In genomic region chr21:46637952-46638746, GRCh38 we compare ENCODE assay signal across 8 cellular contexts. TPM values are rescaled to one million over a fixed set of nuclear protein-coding genes. Genes with fewer than 3 reads are reported as not detected.
DNase-seq lines count a peak whose midpoint lies in the region; ATAC-seq and TF ChIP-seq lines count a peak whose summit lies in the region.

No MANE protein-coding gene starts in this region.

- no peaks in the 10 kb centered on the region for H3K27me3 Mint-ChIP-seq in activated B cell treated with CpG ODN at 0.5 μM for 24 hours

- no peaks in the 10 kb centered on the region for H3K27me3 ChIP-seq in A673 (replicated peaks; ENCODE audit: insufficient read depth, low read depth, low read length, poor library complexity)

- H3K4me1 Mint-ChIP-seq in activated B cell treated with CpG ODN at 0.5 μM for 24 hours, result peaks cover 44% of the 10 kb centered on the region

- peaks cover 43% of the 10 kb centered on the region for H3K36me3 Mint-ChIP-seq in activated B cell treated with CpG ODN at 0.5 μM for 24 hours (ENCODE audit: low read depth)

- peak; percentile 51 to 60 for ATAC-seq in activated CD4-positive, CD25-positive, alpha-beta regulatory T cell treated with anti-CD3 and anti-CD28 coated beads, Interleukin-2, amount 50 U/mL, for 24 hours
- ATAC-seq in activated B cell treated with CpG ODN at 0.5 μM for 24 hours (ENCODE audit: low read depth) (no peak), HG02571 (IDR thresholded peaks at IDR 0.05; ENCODE audit: unreplicated experiment) (no peak), GM18870 (IDR thresholded peaks at IDR 0.05; ENCODE audit: unreplicated experiment) (no peak)
- ATAC-seq in stimulated activated naive CD8-positive, alpha-beta T cell treated with anti-CD3 and anti-CD28 coated beads, Interleukin-15, Interleukin-2, amounts not matched to agents 100 U/mL and 50 U/mL, for 24 hours, result peak; percentile 41

- POLR2A ChIA-PET in activated B cell treated with CpG ODN at 0.5 μM for 24 hours (lab: Charles Lee) (no interaction called here), A673 (lab: Charles Lee; ENCODE audit: low non-redundant PET) (no interaction called here)

- H3K36me3 ChIP-seq in A673 (ENCODE audit: insufficient read depth, low read length, poor library complexity, severe bottlenecking), result peaks cover 16% of the 10 kb centered on the region

- no TSS peak for BruUV-seq in A673 (replicated peaks; lab: Mats Ljungman, UMichigan)

- H3K4me3 ChIP-seq in fibroblast of pulmonary artery (replicated peaks; ENCODE audit: low read depth, low read length) (peak overlapping the region; percentile 18), A673 (ENCODE audit: low read depth, low read length, poor library complexity, severe bottlenecking) (no peak overlapping the region)

- CTCF ChIA-PET in activated B cell treated with CpG ODN at 0.5 μM for 24 hours (lab: Charles Lee), result no interaction called here
- CTCF ChIA-PET in A673 (lab: Charles Lee), result no interaction called here

- no peaks in the 10 kb centered on the region for H3K9me3 Mint-ChIP-seq in activated B cell treated with CpG ODN at 0.5 μM for 24 hours

- intact Hi-C loops in activated B cell treated with CpG ODN at 0.5 μM for 24 hours (cut with micrococcal nuclease), result no loop called here
- intact Hi-C loops in A673 (cut with micrococcal nuclease; ENCODE audit: unreplicated experiment), result no loop called here

- H3K9me3 ChIP-seq in A673 (ENCODE audit: low read depth, low read length, poor library complexity, severe bottlenecking), result no peaks in the 10 kb centered on the region

- no peak for DNase-seq in activated CD4-positive, CD25-positive, alpha-beta regulatory T cell treated with anti-CD3 and anti-CD28 coated beads, Interleukin-2, amount 50 U/mL, for 72 hours
- DNase-seq in activated B cell treated with CpG ODN at 0.5 μM for 24 hours (no peak), fibroblast of pulmonary artery (ENCODE audit: low read depth) (no peak), A673 (ENCODE audit: low spot score) (no peak)
- DNase-seq in stimulated activated naive CD8-positive, alpha-beta T cell treated with anti-CD3 and anti-CD28 coated beads, Interleukin-15, Interleukin-2, amounts not matched to agents 100 U/mL and 50 U/mL, for 24 hours, result no peak

- H3K27ac Mint-ChIP-seq in activated B cell treated with CpG ODN at 0.5 μM for 24 hours, result no peak overlapping the region

- peak overlapping the region; percentile 7 for H3K4me3 Mint-ChIP-seq in activated B cell treated with CpG ODN at 0.5 μM for 24 hours

- TF ChIP-seq CTCF in activated B cell treated with CpG ODN at 0.5 μM for 24 hours (IDR thresholded peaks at IDR 0.05), result no peak
- no peak for TF ChIP-seq CTCF in fibroblast of pulmonary artery (IDR thresholded peaks at IDR 0.05; ENCODE audit: low read length, missing control alignments)
- TF ChIP-seq CTCF in A673 (conservative IDR thresholded peaks at IDR 0.05; ENCODE audit: low read depth, low read length), result no peak

- no peak overlapping the region for H3K27ac ChIP-seq in A673 (ENCODE audit: low read depth, low read length, poor library complexity, severe bottlenecking)

- H3K4me1 ChIP-seq in A673 (ENCODE audit: insufficient read depth, low read length, poor library complexity, severe bottlenecking), result peaks cover 19% of the 10 kb centered on the region

RNA-seq across cellular contexts. Expression of gene PRMT2, which starts 2.7 kb away (rescaled TPM):
- total RNA-seq in activated B cell treated with CpG ODN at 0.5 μM for 24 hours (48.5 and 52.4 TPM in 2 replicates), A673 (2021) (86.4 and 88.0 TPM in 2 replicates)

RNA-seq across cellular contexts. Expression of gene S100B, which starts 33.3 kb away (rescaled TPM):
- total RNA-seq in activated B cell treated with CpG ODN at 0.5 μM for 24 hours (not detected in 2 replicates), A673 (2021) (not detected in 2 replicates)

Comparison
In these comparisons a context has a peak if more than half of its experiments do, and no peak if none do; other contexts are left out.
1. ATAC-seq: peak in activated CD4-positive, CD25-positive, alpha-beta regulatory T cell treated with anti-CD3 and anti-CD28 coated beads, Interleukin-2, amount 50 U/mL, for 24 hours (2 of 2) and stimulated activated naive CD8-positive, alpha-beta T cell treated with anti-CD3 and anti-CD28 coated beads, Interleukin-15, Interleukin-2, amounts not matched to agents 100 U/mL and 50 U/mL, for 24 hours (single experiment); none in activated B cell treated with CpG ODN at 0.5 μM for 24 hours (single experiment), HG02571 (single experiment) and GM18870 (single experiment).